10 cellular contexts compared by ENCODE assay signal in the genomic region with DNA sequence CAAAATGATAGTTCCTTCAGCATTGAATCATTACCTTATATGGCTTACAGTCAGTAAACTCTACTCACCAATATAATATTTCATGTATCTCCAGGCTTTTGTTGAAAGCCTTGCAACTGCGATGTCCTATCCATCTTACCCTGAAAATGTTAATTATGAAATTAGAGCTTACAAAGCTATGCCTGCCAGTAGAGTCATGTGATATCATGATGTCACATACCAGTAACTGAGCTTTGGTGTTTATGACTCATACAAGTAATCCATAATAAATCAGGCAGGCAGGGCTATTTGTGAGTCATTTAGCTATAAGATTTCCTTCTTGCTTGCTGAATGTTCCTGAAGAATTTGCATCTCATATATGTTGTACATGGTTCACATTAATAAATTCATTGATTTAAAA. TPM values are rescaled to one million over a fixed set of nuclear protein-coding genes. Genes with fewer than 3 reads are reported as not detected.
A peak's percentile ranks its signal among the peaks of the same experiment; 100 is the strongest.
DNase-seq lines count a peak whose midpoint lies in the region; ATAC-seq and TF ChIP-seq lines count a peak whose summit lies in the region.
"Had no signal": no experiment of that assay in that cellular context is flagged by ENCODE, and none has a peak within 500 bp of the region (broad histone marks: within the 10 kb centered on the region; RNA-seq: fewer than 3 reads in every experiment).

No MANE protein-coding gene starts in this region.

- CTCF ChIA-PET in GM10248 (lab: Yijun Ruan, JAX), result no interaction called here

- DNase-seq in EL (peak; percentile 81), NCI-H226 (peak; percentile 60), dermis blood vessel endothelial cell (peak; percentile 5), omental fat pad (ENCODE audit: low spot score) (no peak), GM10248 (ENCODE audit: extremely low spot score) (no peak)
- DNase-seq: NCI-H1105, substantia nigra had no signal

- no peak for TF ChIP-seq CTCF in omental fat pad (IDR thresholded peaks at IDR 0.05)
- no peak for TF ChIP-seq CTCF in GM10248 (IDR thresholded peaks at IDR 0.05; ENCODE audit: control extremely low read depth, extremely low read depth, low read depth, missing control alignments)

- peak; percentile 81 for ATAC-seq in omental fat pad (ENCODE audit: low FRiP score)
- ATAC-seq in HG02885 (IDR thresholded peaks at IDR 0.05; ENCODE audit: poor library complexity, unreplicated experiment), result no peak
- no peak for ATAC-seq in HG03039 (IDR thresholded peaks at IDR 0.05; ENCODE audit: unreplicated experiment)
- no peak for ATAC-seq in HG03108 (IDR thresholded peaks at IDR 0.05; ENCODE audit: unreplicated experiment)

- POLR2A ChIA-PET in GM10248 (lab: Yijun Ruan, JAX), result no interaction called here

RNA-seq across cellular contexts. Expression of a gene that starts 44.9 kb away (rescaled TPM):
- not detected in 2 replicates for total RNA-seq in dermis blood vessel endothelial cell
- total RNA-seq in omental fat pad, result under 1 TPM in 3 of 4 donors, not detected in 1; 0.19 to 0.72 (median 0.37) TPM

Comparison
In these comparisons a context has a peak if more than half of its experiments do, and no peak if none do; other contexts are left out.
1. DNase-seq: peak in EL (single experiment), NCI-H226 (single experiment) and dermis blood vessel endothelial cell (single experiment); none in omental fat pad (single experiment) and GM10248 (single experiment).